In genomic region chr12:31306871-31307270, GRCh38 we compare ENCODE assay signal across 20 cellular contexts. TPM values are rescaled to one million over a fixed set of nuclear protein-coding genes. Genes with fewer than 3 reads are reported as not detected.
DNase-seq lines count a peak whose midpoint lies in the region; ATAC-seq and TF ChIP-seq lines count a peak whose summit lies in the region.
"Had no signal": no experiment of that assay in that cellular context is flagged by ENCODE, and none has a peak within 500 bp of the region (broad histone marks: within the 10 kb centered on the region; RNA-seq: fewer than 3 reads in every experiment).

No MANE protein-coding gene starts in this region.

- no peaks in the 10 kb centered on the region for H3K27me3 ChIP-seq in BE2C

- peaks cover 63% of the 10 kb centered on the region for H3K36me3 ChIP-seq in BE2C

- H3K27me3 Mint-ChIP-seq in activated T-helper 17 cell treated with anti-CD3 and anti-CD28 coated beads, Interleukin-2, amount 50 U/mL, for 72 hours, result no peaks in the 10 kb centered on the region
- H3K27me3 Mint-ChIP-seq in endothelial cell (ENCODE audit: unreplicated experiment), result peaks cover 6% of the 10 kb centered on the region
- no peaks in the 10 kb centered on the region for H3K27me3 Mint-ChIP-seq in stimulated activated naive B cell treated with anti-CD40 and anti-IgM and Interleukin-4, amounts not matched to agents 10 μg/mL and 1 μg/mL and 100 μg/mL, for 72 hours
- H3K27me3 Mint-ChIP-seq: CD4-positive, alpha-beta T cell had no signal

- ATAC-seq in activated naive CD4-positive, alpha-beta T cell treated with anti-CD3 and anti-CD28 coated beads, Interleukin-2, amount 50 U/mL, for 72 hours, result no peak
- no peak for ATAC-seq in activated T-helper 17 cell treated with anti-CD3 and anti-CD28 coated beads, Interleukin-2, amount 50 U/mL, for 72 hours (replicated peaks)
- ATAC-seq in stimulated activated naive B cell treated with anti-CD40 and anti-IgM and Interleukin-4, amounts not matched to agents 10 μg/mL and 1 μg/mL and 100 μg/mL, for 72 hours (replicated peaks), result no peak
- no peak for ATAC-seq in HG02798 (IDR thresholded peaks at IDR 0.05; ENCODE audit: poor library complexity, unreplicated experiment)

- TF ChIP-seq CTCF in endothelial cell (IDR thresholded peaks at IDR 0.05; ENCODE audit: unreplicated experiment) (no peak), BE2C (IDR thresholded peaks at IDR 0.05; ENCODE audit: low read depth, low read length) (no peak), GM10266 (IDR thresholded peaks at IDR 0.05; ENCODE audit: control insufficient read depth, insufficient read depth, low read depth, missing control alignments) (no peak)

- H3K4me1 ChIP-seq in BE2C, result peaks cover 8% of the 10 kb centered on the region; the same call in 1 of the 2 replicates

- H3K9me3 Mint-ChIP-seq in activated naive CD4-positive, alpha-beta T cell treated with anti-CD3 and anti-CD28 coated beads, Interleukin-2, amount 50 U/mL, for 72 hours, result no peaks in the 10 kb centered on the region
- H3K9me3 Mint-ChIP-seq in activated T-helper 17 cell treated with anti-CD3 and anti-CD28 coated beads, Interleukin-2, amount 50 U/mL, for 72 hours, result no peaks in the 10 kb centered on the region
- H3K9me3 Mint-ChIP-seq in endothelial cell (ENCODE audit: unreplicated experiment), result no peaks in the 10 kb centered on the region
- no peaks in the 10 kb centered on the region for H3K9me3 Mint-ChIP-seq in stimulated activated naive B cell treated with anti-CD40 and anti-IgM and Interleukin-4, amounts not matched to agents 10 μg/mL and 1 μg/mL and 100 μg/mL, for 72 hours
- H3K9me3 Mint-ChIP-seq: CD4-positive, alpha-beta T cell had no signal

- H3K9me3 ChIP-seq in BE2C, result no peaks in the 10 kb centered on the region; the same call in 1 of the 2 replicates

- DNase-seq in activated naive CD4-positive, alpha-beta T cell treated with anti-CD3 and anti-CD28 coated beads, Interleukin-2, amount 50 U/mL, for 72 hours (ENCODE audit: low spot score in 2 of 2), result no peak
- no peak for DNase-seq in activated naive CD4-positive, alpha-beta T cell treated with Interleukin-2 at 50 U/mL for 16 hours
- DNase-seq in endothelial cell (ENCODE audit: low spot score) (no peak), BE2C (no peak), GM10266 (ENCODE audit: extremely low spot score) (no peak)
- no peak for DNase-seq in stimulated activated naive B cell treated with anti-CD40 and anti-IgM and Interleukin-4, amounts not matched to agents 10 μg/mL and 1 μg/mL and 100 μg/mL, for 72 hours
- DNase-seq: Calu3; CD4-positive, alpha-beta T cell; GM23248; HCEC 1CT; NCI-H1092 treated with DMSO at 0.1 percent for 48 hours; NCI-H146; NCI-H2081; NCI-H2171 treated with DMSO at 0.1 percent for 48 hours; NCI-H446 treated with DMSO at 0.1 percent for 48 hours; NK-92 treated with Interleukin-12 subunit alpha and Interleukin-12 subunit beta, amount 100 ng/mL, for 24 hours; Right ventricle myocardium superior had no signal

- H3K36me3 Mint-ChIP-seq in activated naive CD4-positive, alpha-beta T cell treated with anti-CD3 and anti-CD28 coated beads, Interleukin-2, amount 50 U/mL, for 72 hours, result peaks cover 15 to 74% of the 10 kb centered on the region in 2 donors
- H3K36me3 Mint-ChIP-seq in activated T-helper 17 cell treated with anti-CD3 and anti-CD28 coated beads, Interleukin-2, amount 50 U/mL, for 72 hours (ENCODE audit: low read depth), result peaks cover 88% of the 10 kb centered on the region
- peaks cover 50% of the 10 kb centered on the region for H3K36me3 Mint-ChIP-seq in endothelial cell (ENCODE audit: low read depth, unreplicated experiment)
- peaks cover 35 to 43% of the 10 kb centered on the region in 2 donors for H3K36me3 Mint-ChIP-seq in stimulated activated naive B cell treated with anti-CD40 and anti-IgM and Interleukin-4, amounts not matched to agents 10 μg/mL and 1 μg/mL and 100 μg/mL, for 72 hours

- H3K27ac Mint-ChIP-seq in activated naive CD4-positive, alpha-beta T cell treated with anti-CD3 and anti-CD28 coated beads, Interleukin-2, amount 50 U/mL, for 72 hours, result peak overlapping the region; percentile 44 to 61
- peak overlapping the region; percentile 62 for H3K27ac Mint-ChIP-seq in activated T-helper 17 cell treated with anti-CD3 and anti-CD28 coated beads, Interleukin-2, amount 50 U/mL, for 72 hours
- peak overlapping the region; percentile 34 for H3K27ac Mint-ChIP-seq in endothelial cell (ENCODE audit: unreplicated experiment)
- H3K27ac Mint-ChIP-seq in stimulated activated naive B cell treated with anti-CD40 and anti-IgM and Interleukin-4, amounts not matched to agents 10 μg/mL and 1 μg/mL and 100 μg/mL, for 72 hours, result peak overlapping the region; percentile 49
- H3K27ac Mint-ChIP-seq: CD4-positive, alpha-beta T cell had no signal

- H3K4me3 ChIP-seq in BE2C (ENCODE audit: low read depth, low read length), result no peak overlapping the region
- H3K4me3 ChIP-seq: GM23248, SK-N-MC had no signal

- H3K4me1 Mint-ChIP-seq in activated T-helper 17 cell treated with anti-CD3 and anti-CD28 coated beads, Interleukin-2, amount 50 U/mL, for 72 hours, result peaks cover 29% of the 10 kb centered on the region
- peaks cover 44% of the 10 kb centered on the region for H3K4me1 Mint-ChIP-seq in endothelial cell (ENCODE audit: unreplicated experiment)
- peaks cover 38 to 85% of the 10 kb centered on the region in 2 donors for H3K4me1 Mint-ChIP-seq in stimulated activated naive B cell treated with anti-CD40 and anti-IgM and Interleukin-4, amounts not matched to agents 10 μg/mL and 1 μg/mL and 100 μg/mL, for 72 hours

- no peak overlapping the region for H3K4me3 Mint-ChIP-seq in activated T-helper 17 cell treated with anti-CD3 and anti-CD28 coated beads, Interleukin-2, amount 50 U/mL, for 72 hours
- H3K4me3 Mint-ChIP-seq in endothelial cell (ENCODE audit: unreplicated experiment), result no peak overlapping the region
- no peak overlapping the region for H3K4me3 Mint-ChIP-seq in stimulated activated naive B cell treated with anti-CD40 and anti-IgM and Interleukin-4, amounts not matched to agents 10 μg/mL and 1 μg/mL and 100 μg/mL, for 72 hours
- H3K4me3 Mint-ChIP-seq: CD4-positive, alpha-beta T cell had no signal

RNA-seq across cellular contexts. Expression of gene SINHCAF, which starts 19.1 kb away (rescaled TPM):
- 100 to 1,000 TPM; 162 to 190 TPM for total RNA-seq in activated naive CD4-positive, alpha-beta T cell treated with anti-CD3 and anti-CD28 coated beads, Interleukin-2, amount 50 U/mL, for 72 hours
- total RNA-seq in activated T-helper 17 cell treated with anti-CD3 and anti-CD28 coated beads, Interleukin-2, amount 50 U/mL, for 72 hours, result 100 to 1,000 TPM; 160 to 222 TPM
- total RNA-seq in endothelial cell (ENCODE audit: unreplicated experiment), result 205 TPM
- 149 TPM for polyA plus RNA-seq in BE2C (2012; ENCODE audit: insufficient read depth, insufficient read length, low read depth)
